ENCODE assay signal across 13 cellular contexts in genomic region chr15:81184188-81184587, GRCh38. TPM values are rescaled to one million over a fixed set of nuclear protein-coding genes. Genes with fewer than 3 reads are reported as not detected.
DNase-seq lines count a peak whose midpoint lies in the region; ATAC-seq and TF ChIP-seq lines count a peak whose summit lies in the region.
"Had no signal": no experiment of that assay in that cellular context is flagged by ENCODE, and none has a peak within 500 bp of the region (broad histone marks: within the 10 kb centered on the region; RNA-seq: fewer than 3 reads in every experiment).

No MANE protein-coding gene starts in this region.

- H3K14ac ChIP-seq in IMR-90 (replicated peaks; ENCODE audit: low read depth, low read length): peak overlapping the region; percentile 85

- H3K18ac ChIP-seq in IMR-90 (ENCODE audit: low read depth, low read length): peak overlapping the region; percentile 78

- WGBS in IMR-90 (ENCODE audit: extremely low coverage in 2 of 2, insufficient read length in 1 of 2), 2 experiments: 72% methylated on average over 3 of the region's 5 CpGs; no CpG with 5 or more reads in 1 of the 2 experiments
- 43 to 59% methylated on average over 5 of the region's 5 CpGs for WGBS in lower leg skin, 2 donors
- WGBS in suprapubic skin: 54% methylated on average over 5 of the region's 5 CpGs

- BruUV-seq in IMR-90 (replicated peaks; lab: Mats Ljungman, UMichigan): no TSS peak

- H3K27ac ChIP-seq in IMR-90 (ENCODE audit: insufficient read depth, low read length): peak overlapping the region; percentile 71; the same call in 1 of the 2 replicates
- peak overlapping the region; percentile 72 for H3K27ac ChIP-seq in suprapubic skin

- H4K20me1 ChIP-seq in IMR-90 (ENCODE audit: insufficient read depth, low read length): no peaks in the 10 kb centered on the region

- H3K4me3 ChIP-seq in IMR-90 (ENCODE audit: insufficient read depth, low read depth, low read length) (no peak overlapping the region), cardiac fibroblast (replicated peaks in 1 of 2; ENCODE audit: low read depth in 2 of 2, low read length in 2 of 2) (no peak overlapping the region), lower leg skin (ENCODE audit: low read depth, poor library complexity, severe bottlenecking) (no peak overlapping the region), suprapubic skin (peak overlapping the region; percentile 48)
- H3K4me3 ChIP-seq: MG63 had no signal

- ATAC-seq in IMR-90 (ENCODE audit: low read depth): no peak
- no peak for ATAC-seq in HG02970 (IDR thresholded peaks at IDR 0.05; ENCODE audit: low FRiP score, unreplicated experiment)

- peak overlapping the region; percentile 87 for H2BK20ac ChIP-seq in IMR-90 (ENCODE audit: low read depth, low read length)

- H3K4me3 Mint-ChIP-seq in activated naive CD4-positive, alpha-beta T cell treated with anti-CD3 and anti-CD28 coated beads for 36 hours: no peak overlapping the region

- peak overlapping the region; percentile 39; the same call in 1 of the 2 replicates for H3K23ac ChIP-seq in IMR-90 (ENCODE audit: low read depth, low read length)

- H3K27me3 Mint-ChIP-seq in activated naive CD4-positive, alpha-beta T cell treated with anti-CD3 and anti-CD28 coated beads for 36 hours (ENCODE audit: low read depth): peaks cover 35% of the 10 kb centered on the region

- dilution Hi-C loops in IMR-90 (cut with HindIII; ENCODE audit: low sequenced_read_pairs, unreplicated experiment): no loop called here

- DNase-seq in IMR-90 (peak; percentile 41), cardiac fibroblast (ENCODE audit: low read depth in 2 of 2) (peak; percentile 13 to 56), lower leg skin (ENCODE audit: low spot score in 2 of 2) (peak; percentile 59 to 91), suprapubic skin (ENCODE audit: low spot score in 2 of 2) (peak; percentile 87 to 91), SIG-M5 treated with dmso at 0.1 percent for 504 hours (lab: John Stamatoyannopoulos, UW; ENCODE audit: unreplicated experiment) (no peak), HT-29 (ENCODE audit: low spot score) (no peak)
- DNase-seq in activated naive CD4-positive, alpha-beta T cell treated with anti-CD3 and anti-CD28 coated beads for 36 hours: no peak
- DNase-seq: COR-L47, MG63, SW 1271, testis had no signal

- peak overlapping the region; percentile 63; the same call in 2 of the 3 replicates for H2BK15ac ChIP-seq in IMR-90 (ENCODE audit: low read depth, low read length)

- H3K4me1 Mint-ChIP-seq in activated naive CD4-positive, alpha-beta T cell treated with anti-CD3 and anti-CD28 coated beads for 36 hours (ENCODE audit: low read depth): peaks cover 3% of the 10 kb centered on the region

- H3K79me1 ChIP-seq in IMR-90 (ENCODE audit: low read depth in 1 of 2, low read length in 2 of 2): peaks cover 0 to 19% of the 10 kb centered on the region in 2 experiments; a peak in 2 of 4 replicates

- TF ChIP-seq POLR2A in IMR-90 (IDR thresholded peaks at IDR 0.05; ENCODE audit: low read depth, low read length): no peak
- no peak for TF ChIP-seq POLR2A in lower leg skin (IDR thresholded peaks at IDR 0.05)
- peak in 1 of 2 donors; percentile 24 for TF ChIP-seq POLR2A in suprapubic skin (IDR thresholded peaks at IDR 0.05)

- H2AK5ac ChIP-seq in IMR-90 (ENCODE audit: low read depth, low read length): peak overlapping the region; percentile 21

- CTCF ChIA-PET in IMR-90 (lab: Yijun Ruan, JAX): no interaction called here
- CTCF ChIA-PET in activated naive CD4-positive, alpha-beta T cell treated with anti-CD3 and anti-CD28 coated beads for 36 hours (lab: Charles Lee): interaction anchor here (1.5 kb wide), 1 partner anchor 82 kb away, joined by 5 read pairs; no protein-coding TSS in a partner anchor

- no peak overlapping the region for H3K9ac ChIP-seq in IMR-90 (ENCODE audit: low read depth, low read length)

- intact Hi-C loops in IMR-90 (cut with micrococcal nuclease) (no loop called here), lower leg skin (cut with DNase I; ENCODE audit: low total_unique reads) (no loop called here)
- intact Hi-C loops in activated naive CD4-positive, alpha-beta T cell treated with anti-CD3 and anti-CD28 coated beads for 36 hours (cut with micrococcal nuclease): no loop called here

- no peaks in the 10 kb centered on the region for H3K36me3 Mint-ChIP-seq in activated naive CD4-positive, alpha-beta T cell treated with anti-CD3 and anti-CD28 coated beads for 36 hours (ENCODE audit: low read depth)

- H3K4ac ChIP-seq in IMR-90 (ENCODE audit: low read depth, low read length): peak overlapping the region; percentile 92

- TF ChIP-seq RAD21 in IMR-90 (IDR thresholded peaks at IDR 0.05; ENCODE audit: low read length): no peak

- peak overlapping the region; percentile 4 for H2AFZ ChIP-seq in IMR-90 (replicated peaks; ENCODE audit: low read length, poor library complexity)

- H3K27me3 ChIP-seq in IMR-90 (ENCODE audit: control insufficient read depth, insufficient read depth, low read length) (no peaks in the 10 kb centered on the region), suprapubic skin (peaks cover 7% of the 10 kb centered on the region)
- H3K27me3 ChIP-seq: MG63, testis had no signal

- peak overlapping the region; percentile 88 for H4K91ac ChIP-seq in IMR-90 (ENCODE audit: insufficient read depth, low read depth, low read length)

- H3K36me3 ChIP-seq in IMR-90 (ENCODE audit: control insufficient read depth, insufficient read depth, low read length) (peaks cover 2% of the 10 kb centered on the region; the same call in 1 of the 2 replicates), suprapubic skin (no peaks in the 10 kb centered on the region)
- H3K36me3 ChIP-seq: MG63 had no signal

- H4K8ac ChIP-seq in IMR-90 (ENCODE audit: low read depth in 2 of 2, low read length in 2 of 2): peak overlapping the region; percentile 23 to 77; a peak in 3 of 4 replicates

- H3K9me3 Mint-ChIP-seq in activated naive CD4-positive, alpha-beta T cell treated with anti-CD3 and anti-CD28 coated beads for 36 hours: no peaks in the 10 kb centered on the region

- in situ Hi-C loops in IMR-90 (cut with MboI; ENCODE audit: low sequenced_read_pairs): no loop called here

- H2BK5ac ChIP-seq in IMR-90 (ENCODE audit: low read depth, low read length, poor library complexity, severe bottlenecking): no peak overlapping the region

- TF ChIP-seq EP300 in suprapubic skin (IDR thresholded peaks at IDR 0.05): no peak

- peaks cover 24% of the 10 kb centered on the region for H3K4me1 ChIP-seq in IMR-90 (ENCODE audit: control insufficient read depth, insufficient read depth, low read length)
- H3K4me1 ChIP-seq in suprapubic skin: peaks cover 26% of the 10 kb centered on the region

- no peak for TF ChIP-seq CTCF in IMR-90 (conservative IDR thresholded peaks at IDR 0.05; ENCODE audit: low read depth, low read length)
- no peak for TF ChIP-seq CTCF in cardiac fibroblast (IDR thresholded peaks at IDR 0.05; ENCODE audit: low read depth, low read length)
- TF ChIP-seq CTCF in lower leg skin (IDR thresholded peaks at IDR 0.05): no peak
- no peak for TF ChIP-seq CTCF in suprapubic skin (IDR thresholded peaks at IDR 0.05)

- H3K56ac ChIP-seq in IMR-90 (ENCODE audit: extremely low read depth, insufficient read depth, low read length): no peak overlapping the region

- H3K9me1 ChIP-seq in IMR-90 (ENCODE audit: insufficient read depth, low read length): peaks cover 9% of the 10 kb centered on the region; the same call in 1 of the 2 replicates

- POLR2A ChIA-PET in IMR-90 (lab: Charles Lee; ENCODE audit: unreplicated experiment): no interaction called here

- H3K27ac Mint-ChIP-seq in activated naive CD4-positive, alpha-beta T cell treated with anti-CD3 and anti-CD28 coated beads for 36 hours: no peak overlapping the region

- H3K9me3 ChIP-seq in IMR-90 (ENCODE audit: control insufficient read depth, insufficient read depth, low read length) (no peaks in the 10 kb centered on the region), suprapubic skin (no peaks in the 10 kb centered on the region)
- H3K9me3 ChIP-seq: MG63, testis had no signal

- peak overlapping the region; percentile 97; the same call in 1 of the 2 replicates for H3K4me2 ChIP-seq in IMR-90 (ENCODE audit: low read depth, low read length)

- H2BK120ac ChIP-seq in IMR-90 (ENCODE audit: low read depth, low read length): peak overlapping the region; percentile 95

- H2AK9ac ChIP-seq in IMR-90 (replicated peaks; ENCODE audit: low read depth, low read length, poor library complexity): no peak overlapping the region

- H4K5ac ChIP-seq in IMR-90 (ENCODE audit: low read depth, low read length): peak overlapping the region; percentile 69

TF ChIP-seq in IMR-90, 13 proteins besides CTCF, POLR2A, EP300 and RAD21 (continues in another document):
- TF ChIP-seq ELK1 (IDR thresholded peaks at IDR 0.05; ENCODE audit: borderline replicate concordance, low read depth, low read length): no peak
- TF ChIP-seq RCOR1 (IDR thresholded peaks at IDR 0.05; ENCODE audit: insufficient replicate concordance, low read length): no peak
- TF ChIP-seq CHD1 (IDR thresholded peaks at IDR 0.05; ENCODE audit: low read depth, low read length): no peak

RNA-seq across cellular contexts. Expression of gene IL16, which starts 12.5 kb away (rescaled TPM):
- total RNA-seq in IMR-90 (2012; rRNA removed): under 0.01 and 0.18 TPM in 2 replicates
- 0.24 and 0.27 TPM in 2 replicates for polyA plus RNA-seq in IMR-90 (2012; rRNA removed)
- polyA plus RNA-seq in IMR-90 (2012; cell fraction: cytosol; rRNA removed): 0.04 and 0.22 TPM in 2 replicates
- polyA plus RNA-seq in IMR-90 (2012; cell fraction: nucleus; rRNA removed; ENCODE audit: low replicate concordance): 1.0 and 1.5 TPM in 2 replicates
- 10 to 100 TPM in 3 of 4 donors, 1 to 10 TPM in 1; 9.7 to 15.2 (median 10.9) TPM for total RNA-seq in lower leg skin
- 10 to 100 TPM in 2 of 4 donors, 1 to 10 TPM in 2; 8.2 to 19.9 (median 13.7) TPM for total RNA-seq in suprapubic skin
- 10 to 100 TPM; 36.4 to 38.8 TPM for total RNA-seq in activated naive CD4-positive, alpha-beta T cell treated with anti-CD3 and anti-CD28 coated beads for 36 hours
- not detected in 2 replicates for total RNA-seq in HT-29 (2014; rRNA removed; shearing (Covaris generic))

RNA-seq across cellular contexts. Expression of gene CFAP161, which starts 50.1 kb away (rescaled TPM):
- total RNA-seq in IMR-90 (2012; rRNA removed): not detected in 2 replicates
- polyA plus RNA-seq in IMR-90 (2012; rRNA removed): not detected in 2 replicates
- not detected in 2 replicates for polyA plus RNA-seq in IMR-90 (2012; cell fraction: cytosol; rRNA removed)
- polyA plus RNA-seq in IMR-90 (2012; cell fraction: nucleus; rRNA removed; ENCODE audit: low replicate concordance): not detected in 2 replicates
- total RNA-seq in lower leg skin: under 1 TPM in 2 of 4 donors, not detected in 2; 0.25 to 0.49 TPM
- 1 to 10 TPM in 1 of 4 donors, not detected in 3; 2.3 TPM for total RNA-seq in suprapubic skin
- total RNA-seq in activated naive CD4-positive, alpha-beta T cell treated with anti-CD3 and anti-CD28 coated beads for 36 hours: not detected
- 2.0 TPM in 1 of 2 replicates, not detected in the other for total RNA-seq in HT-29 (2014; rRNA removed; shearing (Covaris generic))
- total RNA-seq: endothelial cell of umbilical vein had no signal

Comparison
In these comparisons a context has a peak if more than half of its experiments do, and no peak if none do; other contexts are left out.
1. DNase-seq: peak in IMR-90 (single experiment), cardiac fibroblast (2 of 2), lower leg skin (2 of 2) and suprapubic skin (2 of 2); none in SIG-M5 treated with dmso at 0.1 percent for 504 hours (single experiment), activated naive CD4-positive, alpha-beta T cell treated with anti-CD3 and anti-CD28 coated beads for 36 hours (single experiment) and HT-29 (single experiment).